Comparison of ENCODE assay signal across 9 cellular contexts in the genomic region with DNA sequence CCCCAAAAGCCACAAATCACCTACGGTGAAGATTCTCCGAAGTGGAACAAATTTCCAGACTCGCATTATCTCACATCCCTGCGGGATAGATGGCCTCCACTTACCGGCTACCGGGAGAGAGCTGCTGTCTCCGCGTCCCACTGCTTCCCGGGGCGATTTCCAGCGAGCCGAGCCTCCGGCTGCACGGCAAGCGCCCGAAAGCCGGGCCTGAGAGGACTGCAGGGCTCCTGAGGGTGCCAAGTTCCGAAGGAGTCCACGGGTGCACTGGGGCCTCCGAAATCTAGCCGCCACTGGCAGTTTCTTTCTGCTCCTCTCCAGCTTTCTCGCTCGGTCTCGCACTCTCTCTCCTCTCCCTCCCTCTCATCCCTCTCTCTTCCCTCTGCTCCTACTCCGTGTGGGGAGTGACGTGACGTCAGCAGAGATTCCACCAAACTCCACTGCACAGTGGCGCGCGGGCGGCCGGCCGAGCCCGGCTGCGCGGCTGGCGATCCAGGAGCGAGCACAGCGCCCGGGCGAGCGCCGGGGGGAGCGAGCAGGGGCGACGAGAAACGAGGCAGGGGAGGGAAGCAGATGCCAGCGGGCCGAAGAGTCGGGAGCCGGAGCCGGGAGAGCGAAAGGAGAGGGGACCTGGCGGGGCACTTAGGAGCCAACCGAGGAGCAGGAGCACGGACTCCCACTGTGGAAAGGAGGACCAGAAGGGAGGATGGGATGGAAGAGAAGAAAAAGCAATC. TPM values are rescaled to one million over a fixed set of nuclear protein-coding genes. Genes with fewer than 3 reads are reported as not detected.
DNase-seq lines count a peak whose midpoint lies in the region; TF ChIP-seq lines count a peak whose summit lies in the region.
"Had no signal": no experiment of that assay in that cellular context is flagged by ENCODE, and none has a peak within 500 bp of the region (broad histone marks: within the 10 kb centered on the region; RNA-seq: fewer than 3 reads in every experiment).

No MANE protein-coding gene starts in this region.

- H3K4me3 ChIP-seq in kidney epithelial cell (ENCODE audit: low read depth, low read length) (peak overlapping the region; percentile 18), tibial nerve (peak overlapping the region in 3 of 4 donors; percentile 7 to 38 (median 14)), Karpas-422 (ENCODE audit: low read length) (no peak overlapping the region)

- H3K4me2 ChIP-seq in Karpas-422 (ENCODE audit: low read depth, low read length, poor library complexity, severe bottlenecking): no peak overlapping the region
- H3K4me2 ChIP-seq: BLaER1 treated with 17β-estradiol and CSF1 and Interleukin-3, amounts not matched to agents 10 nM and 100 nM had no signal

- no peak overlapping the region for H3K9ac ChIP-seq in Karpas-422 (ENCODE audit: low read length)
- H3K9ac ChIP-seq: BLaER1 treated with 17β-estradiol and CSF1 and Interleukin-3, amounts not matched to agents 10 nM and 100 nM had no signal

- no peaks in the 10 kb centered on the region for H3K9me2 ChIP-seq in Karpas-422 (replicated peaks; ENCODE audit: insufficient read depth, low read length)

- intact Hi-C loops in posterior vena cava (cut with DNase I): no loop called here

- TF ChIP-seq POLR2A in tibial nerve (IDR thresholded peaks at IDR 0.05): no peak

- no peak for TF ChIP-seq CTCF in kidney epithelial cell (IDR thresholded peaks at IDR 0.05; ENCODE audit: insufficient read depth, low read length, poor library complexity, severe bottlenecking)
- TF ChIP-seq CTCF in tibial nerve (IDR thresholded peaks at IDR 0.05): no peak

- DNase-seq in SHP77 (lab: John Stamatoyannopoulos, UW) (peak; percentile 42 to 53), SHP77 treated with DMSO at 0.1 percent for 48 hours (lab: John Stamatoyannopoulos, UW) (no peak), astrocyte of the hippocampus (ENCODE audit: low read depth, low spot score) (peak; percentile 77), kidney epithelial cell (ENCODE audit: low read depth) (no peak), tibial nerve (ENCODE audit: low spot score in 2 of 2) (no peak), AML-193 (lab: John Stamatoyannopoulos, UW) (no peak), posterior vena cava (ENCODE audit: low spot score) (no peak), Karpas-422 (no peak)

- H3K4me1 ChIP-seq in tibial nerve (peaks cover 0 to 40% (median 14%) of the 10 kb centered on the region in 4 donors), Karpas-422 (ENCODE audit: low read length) (no peaks in the 10 kb centered on the region)
- H3K4me1 ChIP-seq: BLaER1 treated with 17β-estradiol and CSF1 and Interleukin-3, amounts not matched to agents 10 nM and 100 nM had no signal

- TF ChIP-seq EP300 in tibial nerve (IDR thresholded peaks at IDR 0.05): no peak

- WGBS in tibial nerve, 2 donors: 2 to 4% methylated on average over 56 of the region's 56 CpGs

- H3K9me3 ChIP-seq in tibial nerve (no peaks in the 10 kb centered on the region), Karpas-422 (ENCODE audit: low read length) (no peaks in the 10 kb centered on the region)

- H3K27ac ChIP-seq in tibial nerve: no peak overlapping the region
- H3K27ac ChIP-seq in Karpas-422 (ENCODE audit: low read length): no peak overlapping the region
- H3K27ac ChIP-seq: BLaER1 treated with 17β-estradiol and CSF1 and Interleukin-3, amounts not matched to agents 10 nM and 100 nM had no signal

- peaks cover 91% of the 10 kb centered on the region for H3K27me3 ChIP-seq in kidney epithelial cell (ENCODE audit: control insufficient read depth, insufficient read depth, low read length)
- H3K27me3 ChIP-seq in tibial nerve: peaks cover 17 to 100% of the 10 kb centered on the region in 2 donors
- H3K27me3 ChIP-seq in Karpas-422 (ENCODE audit: low read length): no peaks in the 10 kb centered on the region

- no peaks in the 10 kb centered on the region for H3K79me2 ChIP-seq in Karpas-422 (ENCODE audit: low read length)

- H3K36me3 ChIP-seq in kidney epithelial cell (ENCODE audit: control insufficient read depth, insufficient read depth, low read length): no peaks in the 10 kb centered on the region
- H3K36me3 ChIP-seq in tibial nerve: no peaks in the 10 kb centered on the region
- no peaks in the 10 kb centered on the region for H3K36me3 ChIP-seq in Karpas-422 (ENCODE audit: insufficient read depth, low read length)
- H3K36me3 ChIP-seq: BLaER1 treated with 17β-estradiol and CSF1 and Interleukin-3, amounts not matched to agents 10 nM and 100 nM had no signal

- H4K20me1 ChIP-seq in Karpas-422 (ENCODE audit: insufficient read depth, low read depth, low read length): no peaks in the 10 kb centered on the region

- no peak overlapping the region for H2AFZ ChIP-seq in Karpas-422 (ENCODE audit: low read length)

RNA-seq across cellular contexts. Expression of a gene that starts 14.0 kb away (rescaled TPM):
- 0.29 and 1.3 TPM in 2 replicates for total RNA-seq in kidney epithelial cell
- total RNA-seq in tibial nerve: not detected
- total RNA-seq in posterior vena cava: under 1 TPM; 0.19 to 0.43 TPM
- total RNA-seq in Karpas-422 (2014; rRNA removed; shearing (Covaris generic); ENCODE audit: low replicate concordance): not detected in 2 replicates

Comparison
In these comparisons a context has a peak if more than half of its experiments do, and no peak if none do; other contexts are left out.
1. DNase-seq: peak in SHP77 (2 of 2) and astrocyte of the hippocampus (single experiment); none in SHP77 treated with DMSO at 0.1 percent for 48 hours (single experiment), kidney epithelial cell (single experiment), tibial nerve (0 of 2), AML-193 (0 of 2), posterior vena cava (single experiment) and Karpas-422 (single experiment).